Comparison of ENCODE assay signal across 23 cellular contexts in the genomic region with DNA sequence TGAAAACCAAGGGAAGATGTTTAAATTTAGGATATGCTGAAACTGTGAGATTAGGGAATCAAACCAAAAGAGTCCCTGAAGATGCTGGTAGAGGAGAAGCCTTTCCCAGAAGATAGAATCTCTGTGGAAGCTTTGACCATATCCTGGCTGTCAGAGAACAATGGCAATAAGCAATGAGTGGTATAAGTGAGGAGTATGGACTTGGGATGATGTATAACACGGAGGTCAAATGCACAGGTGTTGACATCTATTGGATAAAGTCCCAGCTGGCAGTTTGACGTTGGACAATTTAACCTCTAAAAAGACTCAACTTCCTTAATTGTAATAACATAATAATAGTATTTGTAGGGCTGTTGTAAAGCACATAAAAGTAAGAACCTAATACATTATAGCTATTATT. TPM values are rescaled to one million over a fixed set of nuclear protein-coding genes. Genes with fewer than 3 reads are reported as not detected.
"Had no signal": no experiment of that assay in that cellular context is flagged by ENCODE, and none has a peak within 500 bp of the region (broad histone marks: within the 10 kb centered on the region; RNA-seq: fewer than 3 reads in every experiment).

No MANE protein-coding gene starts in this region.

- FAIRE-seq: frontal cortex, islet of Langerhans, urothelium cell line had no signal

- H3K27ac Mint-ChIP-seq: dendritic cell treated with granulocyte-macrophage colony-stimulating factor and Interleukin-4, amounts not matched to agents 40 ng/mL and 50 ng/mL, for 4 days; endodermal cell; naive thymus-derived CD4-positive, alpha-beta T cell; type B pancreatic cell had no signal

- ATAC-seq: heart right ventricle; naive thymus-derived CD4-positive, alpha-beta T cell; stimulated activated naive CD8-positive, alpha-beta T cell treated with anti-CD3 and anti-CD28 coated beads, Interleukin-15, Interleukin-2, amounts not matched to agents 100 U/mL and 50 U/mL, for 24 hours had no signal

- H3K9me3 Mint-ChIP-seq: dendritic cell treated with granulocyte-macrophage colony-stimulating factor and Interleukin-4, amounts not matched to agents 40 ng/mL and 50 ng/mL, for 4 days; endodermal cell had no signal

- H3K36me3 Mint-ChIP-seq: naive thymus-derived CD4-positive, alpha-beta T cell; type B pancreatic cell had no signal

- H3K4me1 Mint-ChIP-seq: endodermal cell; naive thymus-derived CD4-positive, alpha-beta T cell had no signal

- H3K4me3 ChIP-seq: heart right ventricle, right atrium auricular region, sigmoid colon, skin epidermis, suprapubic skin, thyroid gland had no signal

- H3K4me1 ChIP-seq: right atrium auricular region, sigmoid colon, suprapubic skin, thyroid gland had no signal

- DNase-seq: effector CD4-positive, alpha-beta T cell; endodermal cell; heart right ventricle; hypothalamus; kidney glomerular epithelial cell; mammary epithelial cell; naive thymus-derived CD4-positive, alpha-beta T cell; posterior cingulate gyrus; sigmoid colon; stimulated activated CD4-positive, alpha-beta T cell treated with anti-CD3 and anti-CD28 coated beads, Interleukin-2, amount 100 ng/mL, for 48 hours; stimulated activated naive CD8-positive, alpha-beta T cell treated with anti-CD3 and anti-CD28 coated beads, Interleukin-15, Interleukin-2, amounts not matched to agents 100 U/mL and 50 U/mL, for 24 hours; thyroid gland had no signal

- H3K27me3 Mint-ChIP-seq: dendritic cell treated with granulocyte-macrophage colony-stimulating factor and Interleukin-4, amounts not matched to agents 40 ng/mL and 50 ng/mL, for 4 days had no signal

- H3K27me3 ChIP-seq: heart right ventricle, neutrophil, right atrium auricular region, sigmoid colon, suprapubic skin, thyroid gland had no signal

- H3K9me3 ChIP-seq: neutrophil, sigmoid colon, suprapubic skin, thyroid gland had no signal

- H3K4me3 Mint-ChIP-seq: dendritic cell treated with granulocyte-macrophage colony-stimulating factor and Interleukin-4, amounts not matched to agents 40 ng/mL and 50 ng/mL, for 4 days; endodermal cell; naive thymus-derived CD4-positive, alpha-beta T cell; type B pancreatic cell had no signal

- H3K36me3 ChIP-seq: heart right ventricle, neutrophil, right atrium auricular region, sigmoid colon, suprapubic skin, thyroid gland had no signal

- H3K27ac ChIP-seq: heart right ventricle, neutrophil, right atrium auricular region, sigmoid colon, skin epidermis, suprapubic skin, thyroid gland had no signal

RNA-seq across cellular contexts. Expression of a gene that starts 30.1 kb away (rescaled TPM):
- total RNA-seq: mammary epithelial cell; mononuclear cell; naive thymus-derived CD4-positive, alpha-beta T cell; osteoblast had no signal
- polyA plus RNA-seq: mammary epithelial cell; naive thymus-derived CD4-positive, alpha-beta T cell had no signal
